In genomic region chr12:108638141-108638823, GRCh38 we compare ENCODE assay signal across 10 cellular contexts. TPM values are rescaled to one million over a fixed set of nuclear protein-coding genes. Genes with fewer than 3 reads are reported as not detected.
DNase-seq lines count a peak whose midpoint lies in the region.
"Had no signal": no experiment of that assay in that cellular context is flagged by ENCODE, and none has a peak within 500 bp of the region (broad histone marks: within the 10 kb centered on the region; RNA-seq: fewer than 3 reads in every experiment).

No MANE protein-coding gene starts in this region.

- DNase-seq in D341Med (ENCODE audit: low spot score), result peak; percentile 33
- peak; percentile 46 for DNase-seq in NCI-H69 (lab: John Stamatoyannopoulos, UW)
- DNase-seq in head of caudate nucleus, result peak; percentile 57 to 92 (median 79)
- DNase-seq in occipital lobe (lab: John Stamatoyannopoulos, UW), result peak; percentile 24
- no peak for DNase-seq in NCI-H1694 treated with DMSO at 0.1 percent for 48 hours (lab: John Stamatoyannopoulos, UW)
- no peak for DNase-seq in activated CD4-positive, alpha-beta T cell treated with anti-CD3 and anti-CD28 coated beads, Interleukin-2, amount 50 U/mL, for 4 hours
- no peak for DNase-seq in NCI-H187 treated with DMSO at 0.1 percent for 48 hours (lab: John Stamatoyannopoulos, UW)
- DNase-seq in NCI-H2029 treated with DMSO at 0.1 percent for 48 hours (lab: John Stamatoyannopoulos, UW), result no peak
- DNase-seq: kidney glomerular epithelial cell, T-helper 2 cell had no signal

- intact Hi-C loops in head of caudate nucleus (cut with DNase I), result no loop called here

RNA-seq across cellular contexts. Expression of gene SELPLG, which starts 4.6 kb away (rescaled TPM):
- 2.0 TPM for total RNA-seq in occipital lobe

RNA-seq across cellular contexts. Expression of gene TMEM119, which starts 40.4 kb away (rescaled TPM):
- 2.2 TPM for total RNA-seq in occipital lobe

Comparison
In these comparisons a context has a peak if more than half of its experiments do, and no peak if none do; other contexts are left out.
1. DNase-seq: peak in D341Med (single experiment), NCI-H69 (single experiment), head of caudate nucleus (42 of 42) and occipital lobe (single experiment); none in NCI-H1694 treated with DMSO at 0.1 percent for 48 hours (single experiment), activated CD4-positive, alpha-beta T cell treated with anti-CD3 and anti-CD28 coated beads, Interleukin-2, amount 50 U/mL, for 4 hours (0 of 2), NCI-H187 treated with DMSO at 0.1 percent for 48 hours (single experiment) and NCI-H2029 treated with DMSO at 0.1 percent for 48 hours (single experiment).